ENCODE assay signal across 1 cellular context in the genomic region with DNA sequence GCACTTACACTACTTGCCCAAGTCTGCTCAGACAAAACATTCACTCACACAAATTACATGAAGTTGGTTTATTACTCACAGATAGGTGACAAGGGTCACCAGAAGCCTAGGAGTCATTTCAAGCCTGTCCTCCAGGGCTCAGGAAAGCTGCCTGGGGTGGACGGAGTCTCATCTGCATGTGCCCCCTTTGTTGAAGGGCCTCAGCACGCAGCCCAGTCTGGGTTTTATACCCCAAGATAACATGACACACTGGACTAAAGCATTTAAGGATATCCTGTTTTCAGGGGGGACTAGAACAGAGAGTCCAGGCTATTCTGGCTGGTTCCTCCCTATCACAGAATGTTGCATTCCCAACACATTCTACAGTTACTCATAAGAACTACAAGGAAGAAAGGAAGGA.
TF ChIP-seq lines count a peak whose summit lies in the region.

No MANE protein-coding gene starts in this region.

TF ChIP-seq in HepG2, 621 proteins besides CTCF, POLR2A, EP300 and RAD21 (continued from another document):
- TF ChIP-seq, protein P1, sequence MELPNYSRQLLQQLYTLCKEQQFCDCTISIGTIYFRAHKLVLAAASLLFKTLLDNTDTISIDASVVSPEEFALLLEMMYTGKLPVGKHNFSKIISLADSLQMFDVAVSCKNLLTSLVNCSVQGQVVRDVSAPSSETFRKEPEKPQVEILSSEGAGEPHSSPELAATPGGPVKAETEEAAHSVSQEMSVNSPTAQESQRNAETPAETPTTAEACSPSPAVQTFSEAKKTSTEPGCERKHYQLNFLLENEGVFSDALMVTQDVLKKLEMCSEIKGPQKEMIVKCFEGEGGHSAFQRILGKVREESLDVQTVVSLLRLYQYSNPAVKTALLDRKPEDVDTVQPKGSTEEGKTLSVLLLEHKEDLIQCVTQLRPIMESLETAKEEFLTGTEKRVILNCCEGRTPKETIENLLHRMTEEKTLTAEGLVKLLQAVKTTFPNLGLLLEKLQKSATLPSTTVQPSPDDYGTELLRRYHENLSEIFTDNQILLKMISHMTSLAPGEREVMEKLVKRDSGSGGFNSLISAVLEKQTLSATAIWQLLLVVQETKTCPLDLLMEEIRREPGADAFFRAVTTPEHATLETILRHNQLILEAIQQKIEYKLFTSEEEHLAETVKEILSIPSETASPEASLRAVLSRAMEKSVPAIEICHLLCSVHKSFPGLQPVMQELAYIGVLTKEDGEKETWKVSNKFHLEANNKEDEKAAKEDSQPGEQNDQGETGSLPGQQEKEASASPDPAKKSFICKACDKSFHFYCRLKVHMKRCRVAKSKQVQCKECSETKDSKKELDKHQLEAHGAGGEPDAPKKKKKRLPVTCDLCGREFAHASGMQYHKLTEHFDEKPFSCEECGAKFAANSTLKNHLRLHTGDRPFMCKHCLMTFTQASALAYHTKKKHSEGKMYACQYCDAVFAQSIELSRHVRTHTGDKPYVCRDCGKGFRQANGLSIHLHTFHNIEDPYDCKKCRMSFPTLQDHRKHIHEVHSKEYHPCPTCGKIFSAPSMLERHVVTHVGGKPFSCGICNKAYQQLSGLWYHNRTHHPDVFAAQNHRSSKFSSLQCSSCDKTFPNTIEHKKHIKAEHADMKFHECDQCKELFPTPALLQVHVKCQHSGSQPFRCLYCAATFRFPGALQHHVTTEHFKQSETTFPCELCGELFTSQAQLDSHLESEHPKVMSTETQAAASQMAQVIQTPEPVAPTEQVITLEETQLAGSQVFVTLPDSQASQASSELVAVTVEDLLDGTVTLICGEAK (IDR thresholded peaks at IDR 0.05) = no peak
- TF ChIP-seq, protein P1 (CRISPR knock-in tag; IDR thresholded peaks at IDR 0.05) = no peak
- TF ChIP-seq, protein P2, sequence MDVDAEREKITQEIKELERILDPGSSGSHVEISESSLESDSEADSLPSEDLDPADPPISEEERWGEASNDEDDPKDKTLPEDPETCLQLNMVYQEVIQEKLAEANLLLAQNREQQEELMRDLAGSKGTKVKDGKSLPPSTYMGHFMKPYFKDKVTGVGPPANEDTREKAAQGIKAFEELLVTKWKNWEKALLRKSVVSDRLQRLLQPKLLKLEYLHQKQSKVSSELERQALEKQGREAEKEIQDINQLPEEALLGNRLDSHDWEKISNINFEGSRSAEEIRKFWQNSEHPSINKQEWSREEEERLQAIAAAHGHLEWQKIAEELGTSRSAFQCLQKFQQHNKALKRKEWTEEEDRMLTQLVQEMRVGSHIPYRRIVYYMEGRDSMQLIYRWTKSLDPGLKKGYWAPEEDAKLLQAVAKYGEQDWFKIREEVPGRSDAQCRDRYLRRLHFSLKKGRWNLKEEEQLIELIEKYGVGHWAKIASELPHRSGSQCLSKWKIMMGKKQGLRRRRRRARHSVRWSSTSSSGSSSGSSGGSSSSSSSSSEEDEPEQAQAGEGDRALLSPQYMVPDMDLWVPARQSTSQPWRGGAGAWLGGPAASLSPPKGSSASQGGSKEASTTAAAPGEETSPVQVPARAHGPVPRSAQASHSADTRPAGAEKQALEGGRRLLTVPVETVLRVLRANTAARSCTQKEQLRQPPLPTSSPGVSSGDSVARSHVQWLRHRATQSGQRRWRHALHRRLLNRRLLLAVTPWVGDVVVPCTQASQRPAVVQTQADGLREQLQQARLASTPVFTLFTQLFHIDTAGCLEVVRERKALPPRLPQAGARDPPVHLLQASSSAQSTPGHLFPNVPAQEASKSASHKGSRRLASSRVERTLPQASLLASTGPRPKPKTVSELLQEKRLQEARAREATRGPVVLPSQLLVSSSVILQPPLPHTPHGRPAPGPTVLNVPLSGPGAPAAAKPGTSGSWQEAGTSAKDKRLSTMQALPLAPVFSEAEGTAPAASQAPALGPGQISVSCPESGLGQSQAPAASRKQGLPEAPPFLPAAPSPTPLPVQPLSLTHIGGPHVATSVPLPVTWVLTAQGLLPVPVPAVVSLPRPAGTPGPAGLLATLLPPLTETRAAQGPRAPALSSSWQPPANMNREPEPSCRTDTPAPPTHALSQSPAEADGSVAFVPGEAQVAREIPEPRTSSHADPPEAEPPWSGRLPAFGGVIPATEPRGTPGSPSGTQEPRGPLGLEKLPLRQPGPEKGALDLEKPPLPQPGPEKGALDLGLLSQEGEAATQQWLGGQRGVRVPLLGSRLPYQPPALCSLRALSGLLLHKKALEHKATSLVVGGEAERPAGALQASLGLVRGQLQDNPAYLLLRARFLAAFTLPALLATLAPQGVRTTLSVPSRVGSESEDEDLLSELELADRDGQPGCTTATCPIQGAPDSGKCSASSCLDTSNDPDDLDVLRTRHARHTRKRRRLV (CRISPR knock-in tag; IDR thresholded peaks at IDR 0.05) = no peak
- TF ChIP-seq ARNTL (CRISPR knock-in tag; IDR thresholded peaks at IDR 0.05) = no peak
- TF ChIP-seq HDAC2 (CRISPR knock-in tag; IDR thresholded peaks at IDR 0.05) = no peak
- TF ChIP-seq, protein P3, sequence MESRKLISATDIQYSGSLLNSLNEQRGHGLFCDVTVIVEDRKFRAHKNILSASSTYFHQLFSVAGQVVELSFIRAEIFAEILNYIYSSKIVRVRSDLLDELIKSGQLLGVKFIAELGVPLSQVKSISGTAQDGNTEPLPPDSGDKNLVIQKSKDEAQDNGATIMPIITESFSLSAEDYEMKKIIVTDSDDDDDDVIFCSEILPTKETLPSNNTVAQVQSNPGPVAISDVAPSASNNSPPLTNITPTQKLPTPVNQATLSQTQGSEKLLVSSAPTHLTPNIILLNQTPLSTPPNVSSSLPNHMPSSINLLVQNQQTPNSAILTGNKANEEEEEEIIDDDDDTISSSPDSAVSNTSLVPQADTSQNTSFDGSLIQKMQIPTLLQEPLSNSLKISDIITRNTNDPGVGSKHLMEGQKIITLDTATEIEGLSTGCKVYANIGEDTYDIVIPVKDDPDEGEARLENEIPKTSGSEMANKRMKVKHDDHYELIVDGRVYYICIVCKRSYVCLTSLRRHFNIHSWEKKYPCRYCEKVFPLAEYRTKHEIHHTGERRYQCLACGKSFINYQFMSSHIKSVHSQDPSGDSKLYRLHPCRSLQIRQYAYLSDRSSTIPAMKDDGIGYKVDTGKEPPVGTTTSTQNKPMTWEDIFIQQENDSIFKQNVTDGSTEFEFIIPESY (CRISPR knock-in tag; IDR thresholded peaks at IDR 0.05) = no peak
- TF ChIP-seq NR1H2 (CRISPR knock-in tag; IDR thresholded peaks at IDR 0.05; ENCODE audit: borderline replicate concordance, low read depth) = no peak
- TF ChIP-seq ATF1 (CRISPR knock-in tag; IDR thresholded peaks at IDR 0.05) = no peak
